ENCODE assay signal across 17 cellular contexts in genomic region chr20:60136640-60137411, GRCh38.
DNase-seq lines count a peak whose midpoint lies in the region.
"Had no signal": no experiment of that assay in that cellular context is flagged by ENCODE, and none has a peak within 500 bp of the region (broad histone marks: within the 10 kb centered on the region; RNA-seq: fewer than 3 reads in every experiment).

No MANE protein-coding gene starts in this region.

- peaks cover 69% of the 10 kb centered on the region for H3K4me1 Mint-ChIP-seq in dendritic cell treated with granulocyte-macrophage colony-stimulating factor and Interleukin-4, amounts not matched to agents 40 ng/mL and 50 ng/mL, for 4 days (ENCODE audit: low read depth)

- no peak overlapping the region for H3K4me3 ChIP-seq in Jurkat, Clone E6-1 (ENCODE audit: low read length)
- H3K4me3 ChIP-seq: breast epithelium, colonic mucosa, esophagus squamous epithelium, mucosa of descending colon, neural progenitor cell, vagina had no signal

- intact Hi-C loops in dendritic cell treated with granulocyte-macrophage colony-stimulating factor and Interleukin-4, amounts not matched to agents 40 ng/mL and 50 ng/mL, for 4 days (cut with micrococcal nuclease) = loop anchor here (2.0 kb wide), 1 partner anchor 126 kb away; no protein-coding TSS in a partner anchor

- no peaks in the 10 kb centered on the region for H3K27me3 Mint-ChIP-seq in dendritic cell treated with granulocyte-macrophage colony-stimulating factor and Interleukin-4, amounts not matched to agents 40 ng/mL and 50 ng/mL, for 4 days

- H3K9me3 Mint-ChIP-seq in dendritic cell treated with granulocyte-macrophage colony-stimulating factor and Interleukin-4, amounts not matched to agents 40 ng/mL and 50 ng/mL, for 4 days = no peaks in the 10 kb centered on the region
- H3K9me3 Mint-ChIP-seq: activated CD8-positive, alpha-beta T cell treated with anti-CD3 and anti-CD28 coated beads for 36 hours; neural progenitor cell; stimulated activated naive B cell treated with anti-CD40 and anti-IgM and Interleukin-4, amounts not matched to agents 10 μg/mL and 1 μg/mL and 100 μg/mL, for 72 hours had no signal

- DNase-seq in CD1c-positive myeloid dendritic cell (ENCODE audit: extremely low spot score) (peak; percentile 38), NOMO-1 treated with dmso at 0.1 percent for 144 hours (lab: John Stamatoyannopoulos, UW; ENCODE audit: unreplicated experiment) (peak; percentile 27), NCI-H2081 (lab: John Stamatoyannopoulos, UW) (no peak)
- peak; percentile 73 for DNase-seq in Jurkat, Clone E6-1 (ENCODE audit: low read depth, low spot score)
- no peak for DNase-seq in stimulated activated CD4-positive, alpha-beta T cell treated with anti-CD3 and anti-CD28 coated beads, Interleukin-2, amount 100 ng/mL, for 48 hours
- no peak for DNase-seq in stimulated activated CD4-positive, alpha-beta T cell treated with anti-CD3 and anti-CD28 coated beads, Interleukin-1b, Interleukin-23, amount 100 ng/mL, for 48 hours
- DNase-seq: activated CD4-positive, CD25-positive, alpha-beta regulatory T cell treated with anti-CD3 and anti-CD28 coated beads, Interleukin-2, amount 50 U/mL, for 72 hours; esophagus squamous epithelium; hypothalamus had no signal

- peak overlapping the region; percentile 56 for H3K27ac Mint-ChIP-seq in dendritic cell treated with granulocyte-macrophage colony-stimulating factor and Interleukin-4, amounts not matched to agents 40 ng/mL and 50 ng/mL, for 4 days
- H3K27ac Mint-ChIP-seq: activated CD8-positive, alpha-beta T cell treated with anti-CD3 and anti-CD28 coated beads for 36 hours; neural progenitor cell; stimulated activated naive B cell treated with anti-CD40 and anti-IgM and Interleukin-4, amounts not matched to agents 10 μg/mL and 1 μg/mL and 100 μg/mL, for 72 hours had no signal

- H3K36me3 Mint-ChIP-seq in dendritic cell treated with granulocyte-macrophage colony-stimulating factor and Interleukin-4, amounts not matched to agents 40 ng/mL and 50 ng/mL, for 4 days (ENCODE audit: low read depth) = no peaks in the 10 kb centered on the region
- H3K36me3 Mint-ChIP-seq: neural progenitor cell; stimulated activated naive B cell treated with anti-CD40 and anti-IgM and Interleukin-4, amounts not matched to agents 10 μg/mL and 1 μg/mL and 100 μg/mL, for 72 hours had no signal

- H3K4me3 Mint-ChIP-seq in dendritic cell treated with granulocyte-macrophage colony-stimulating factor and Interleukin-4, amounts not matched to agents 40 ng/mL and 50 ng/mL, for 4 days = no peak overlapping the region
- H3K4me3 Mint-ChIP-seq: activated CD8-positive, alpha-beta T cell treated with anti-CD3 and anti-CD28 coated beads for 36 hours; neural progenitor cell had no signal

Comparison
In these comparisons a context has a peak if more than half of its experiments do, and no peak if none do; other contexts are left out.
1. DNase-seq: peak in CD1c-positive myeloid dendritic cell (single experiment), Jurkat, Clone E6-1 (single experiment) and NOMO-1 treated with dmso at 0.1 percent for 144 hours (single experiment); none in stimulated activated CD4-positive, alpha-beta T cell treated with anti-CD3 and anti-CD28 coated beads, Interleukin-2, amount 100 ng/mL, for 48 hours (0 of 2), stimulated activated CD4-positive, alpha-beta T cell treated with anti-CD3 and anti-CD28 coated beads, Interleukin-1b, Interleukin-23, amount 100 ng/mL, for 48 hours (single experiment) and NCI-H2081 (0 of 2).